Comparison of ENCODE assay signal across 8 cellular contexts in the genomic region with DNA sequence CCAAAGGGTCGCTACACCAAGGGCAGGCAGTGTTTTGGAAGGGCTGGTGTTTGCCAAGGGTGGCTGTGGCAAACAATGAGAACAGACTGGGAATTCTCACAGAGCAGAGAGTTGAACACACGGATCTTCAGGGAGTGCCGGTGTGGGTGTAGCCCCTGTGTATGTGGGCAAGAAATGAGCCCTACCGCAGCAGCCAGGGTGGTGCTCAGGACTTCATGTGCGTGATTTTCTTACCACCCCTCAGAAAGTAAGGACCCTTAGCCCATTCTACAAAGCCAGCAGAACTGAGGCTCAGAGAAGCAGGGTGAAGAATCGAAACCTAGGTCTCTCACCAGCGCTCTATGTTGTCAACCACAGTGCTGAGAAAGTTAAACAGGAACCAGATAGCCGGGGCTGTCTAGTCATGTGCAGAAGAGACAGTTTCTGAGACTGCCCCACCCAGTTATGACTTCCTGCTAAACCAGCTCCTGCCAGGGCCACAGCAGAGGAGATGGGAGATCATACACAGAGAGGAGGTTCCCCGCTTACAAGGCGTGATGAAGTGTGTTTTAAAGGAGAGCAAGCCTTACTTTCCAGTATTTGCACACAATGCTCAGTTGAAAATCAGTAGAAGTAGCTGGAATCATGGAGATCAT. TPM values are rescaled to one million over a fixed set of nuclear protein-coding genes. Genes with fewer than 3 reads are reported as not detected.
DNase-seq lines count a peak whose midpoint lies in the region; ATAC-seq, FAIRE-seq and TF ChIP-seq lines count a peak whose summit lies in the region.

No MANE protein-coding gene starts in this region.

- no peaks in the 10 kb centered on the region for H3K4me1 Mint-ChIP-seq in endothelial cell (ENCODE audit: unreplicated experiment)

- H3K9me3 Mint-ChIP-seq in endothelial cell (ENCODE audit: unreplicated experiment) = no peaks in the 10 kb centered on the region

- no peak overlapping the region for H3K4me3 Mint-ChIP-seq in endothelial cell (ENCODE audit: unreplicated experiment)

- intact Hi-C loops in Right ventricle myocardium superior (cut with DNase I) = no loop called here

- no peak for FAIRE-seq in urothelium cell line (lab: Jason Lieb, UNC)

- H3K27me3 Mint-ChIP-seq in endothelial cell (ENCODE audit: unreplicated experiment) = no peaks in the 10 kb centered on the region

- in situ Hi-C loops in GM13976 (cut with MboI; ENCODE audit: low sequenced_read_pairs, unreplicated experiment) = no loop called here

- H3K27ac Mint-ChIP-seq in endothelial cell (ENCODE audit: unreplicated experiment) = no peak overlapping the region

- H3K36me3 Mint-ChIP-seq in endothelial cell (ENCODE audit: low read depth, unreplicated experiment) = no peaks in the 10 kb centered on the region

- peak; percentile 98 for ATAC-seq in HG02678 (IDR thresholded peaks at IDR 0.05; ENCODE audit: unreplicated experiment)
- peak; percentile 92 for ATAC-seq in Right ventricle myocardium superior (ENCODE audit: poor library complexity)

- DNase-seq in GM13976 (ENCODE audit: low spot score) = peak; percentile 86
- DNase-seq in NCI-H69 (lab: John Stamatoyannopoulos, UW) = peak; percentile 46
- peak; percentile 60 for DNase-seq in activated T-cell treated with anti-CD3 and anti-CD28 coated beads for 24 hours (ENCODE audit: low read depth)
- no peak for DNase-seq in Right ventricle myocardium superior
- DNase-seq in stimulated activated CD4-positive, alpha-beta T cell treated with anti-CD3 and anti-CD28 coated beads, Interleukin-1b, Interleukin-23, amount 100 ng/mL, for 4 hours (ENCODE audit: low read depth in 2 of 2) = peak; percentile 22 to 30
- no peak for DNase-seq in urothelium cell line (ENCODE audit: low spot score)
- DNase-seq in endothelial cell (ENCODE audit: low spot score) = no peak

- TF ChIP-seq CTCF in GM13976 (IDR thresholded peaks at IDR 0.05; ENCODE audit: borderline replicate concordance, control extremely low read depth, extremely low read depth, insufficient read depth, missing control alignments) (no peak), endothelial cell (IDR thresholded peaks at IDR 0.05; ENCODE audit: unreplicated experiment) (no peak)

RNA-seq across cellular contexts. Expression of a gene that starts 21.9 kb away (rescaled TPM):
- total RNA-seq in Right ventricle myocardium superior (18.9 TPM), endothelial cell (ENCODE audit: unreplicated experiment) (43.0 TPM)

Comparison
In these comparisons a context has a peak if more than half of its experiments do, and no peak if none do; other contexts are left out.
1. DNase-seq: peak in GM13976 (single experiment), NCI-H69 (single experiment), activated T-cell treated with anti-CD3 and anti-CD28 coated beads for 24 hours (single experiment) and stimulated activated CD4-positive, alpha-beta T cell treated with anti-CD3 and anti-CD28 coated beads, Interleukin-1b, Interleukin-23, amount 100 ng/mL, for 4 hours (2 of 2); none in Right ventricle myocardium superior (single experiment), urothelium cell line (single experiment) and endothelial cell (single experiment).